21 cellular contexts compared by ENCODE assay signal in the genomic region with DNA sequence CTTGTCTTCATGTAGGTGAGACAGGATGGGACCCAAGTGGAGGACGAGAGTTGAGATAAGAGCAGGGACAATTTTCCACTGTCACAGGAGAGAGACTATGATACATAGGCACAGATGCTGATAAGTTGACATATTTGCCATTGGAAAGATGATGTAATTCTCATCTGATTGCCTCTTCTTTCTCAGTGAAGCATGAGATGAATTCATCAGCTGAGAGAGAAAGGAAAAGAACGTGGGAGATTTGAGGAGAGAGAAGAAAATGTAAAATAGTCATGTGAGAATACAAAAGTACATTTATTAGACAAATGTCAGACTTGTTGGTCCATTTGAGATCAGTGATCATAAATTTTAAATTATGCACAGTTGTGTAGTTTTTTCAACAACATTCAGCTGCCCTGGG.
DNase-seq lines count a peak whose midpoint lies in the region; ATAC-seq and TF ChIP-seq lines count a peak whose summit lies in the region.
"Had no signal": no experiment of that assay in that cellular context is flagged by ENCODE, and none has a peak within 500 bp of the region (broad histone marks: within the 10 kb centered on the region; RNA-seq: fewer than 3 reads in every experiment).

No MANE protein-coding gene starts in this region.

- CTCF ChIA-PET in HEK293 (lab: Yijun Ruan, JAX), result no interaction called here

- peak; percentile 69 for DNase-seq in NCI-H510A treated with DMSO at 0.1 percent for 48 hours (lab: John Stamatoyannopoulos, UW)
- DNase-seq in NCI-H510A (lab: John Stamatoyannopoulos, UW), result no peak
- DNase-seq in epithelial cell of proximal tubule (ENCODE audit: low read depth), result peak; percentile 53
- DNase-seq in activated CD4-positive, alpha-beta T cell treated with anti-CD3 and anti-CD28 coated beads, Interleukin-2, amount 50 U/mL, for 4 hours, result no peak
- no peak for DNase-seq in uterus
- DNase-seq: C1 segment of cervical spinal cord; Caco-2; CD4-positive, alpha-beta memory T cell; DMS 273 treated with DMSO at 0.1 percent for 48 hours; DND-41; NCI-H1105 treated with DMSO at 0.1 percent for 48 hours; NCI-H146; NCI-H1930; NCI-H2107; NCI-H446 treated with DMSO at 0.1 percent for 48 hours; PC-3 had no signal

- TF ChIP-seq POLR2A in uterus (IDR thresholded peaks at IDR 0.05), result no peak

- no peak for TF ChIP-seq CTCF in HEK293 (tag by site-specific recombination; IDR thresholded peaks at IDR 0.05)
- no peak for TF ChIP-seq CTCF in epithelial cell of proximal tubule (conservative IDR thresholded peaks at IDR 0.05; ENCODE audit: low read depth, low read length)
- TF ChIP-seq CTCF in uterus (IDR thresholded peaks at IDR 0.05), result no peak

- H3K9me3 ChIP-seq in HEK293 (ENCODE audit: control insufficient read depth, insufficient read depth, low read depth, low read length), result no peaks in the 10 kb centered on the region
- H3K9me3 ChIP-seq in neuron (ENCODE audit: low read length), result no peaks in the 10 kb centered on the region
- H3K9me3 ChIP-seq in uterus, result no peaks in the 10 kb centered on the region
- H3K9me3 ChIP-seq: Caco-2 had no signal

- no peak for ATAC-seq in HG03039 (IDR thresholded peaks at IDR 0.05; ENCODE audit: unreplicated experiment)
- ATAC-seq: HCT116, PC-3, SK-N-SH treated with all-trans-retinoic acid at 6 μM for 48 hours had no signal

- H3K27ac ChIP-seq in HEK293 (ENCODE audit: extremely low read depth, low read depth, low read length), result no peak overlapping the region
- H3K27ac ChIP-seq in uterus, result no peak overlapping the region

- no peaks in the 10 kb centered on the region for H3K27me3 ChIP-seq in neuron (ENCODE audit: insufficient read depth, low read length)
- no peaks in the 10 kb centered on the region for H3K27me3 ChIP-seq in uterus

- no peaks in the 10 kb centered on the region for H3K36me3 ChIP-seq in HEK293 (ENCODE audit: control insufficient read depth in 2 of 2, insufficient read depth in 1 of 2, low read length in 2 of 2)
- H3K36me3 ChIP-seq in neuron (ENCODE audit: insufficient read depth, low read length), result no peaks in the 10 kb centered on the region
- H3K36me3 ChIP-seq in uterus, result no peaks in the 10 kb centered on the region

- POLR2A ChIA-PET in HEK293 (lab: Yijun Ruan, JAX), result no interaction called here

- H3K4me3 ChIP-seq in HEK293 (ENCODE audit: low read depth, low read length) (no peak overlapping the region), epithelial cell of proximal tubule (ENCODE audit: low read depth, low read length) (no peak overlapping the region), neuron (ENCODE audit: low read length) (no peak overlapping the region), uterus (no peak overlapping the region)

- intact Hi-C loops in uterus (cut with DNase I; ENCODE audit: low total_unique reads), result no loop called here

- H3K4me1 ChIP-seq in HEK293 (ENCODE audit: control insufficient read depth, insufficient read depth, low read length) (peaks cover 7% of the 10 kb centered on the region), neuron (ENCODE audit: insufficient read depth, low read length) (no peaks in the 10 kb centered on the region), uterus (no peaks in the 10 kb centered on the region)
- H3K4me1 ChIP-seq: Caco-2 had no signal

- peak overlapping the region; percentile 17 for H2AFZ ChIP-seq in neuron (ENCODE audit: low read depth, low read length)

TF ChIP-seq in HEK293, 187 proteins besides CTCF, POLR2A, EP300 and RAD21:
- TF ChIP-seq SP3 (tag by site-specific recombination; IDR thresholded peaks at IDR 0.05) (0 out of 2 replicates have a peak, but pooled peaks have one; percentile 12), HOXA7 (CRISPR knock-in tag; IDR thresholded peaks at IDR 0.05; ENCODE audit: borderline replicate concordance) (no peak)

Comparison
In these comparisons a context has a peak if more than half of its experiments do, and no peak if none do; other contexts are left out.
1. DNase-seq: peak in NCI-H510A treated with DMSO at 0.1 percent for 48 hours (single experiment) and epithelial cell of proximal tubule (single experiment); none in NCI-H510A (single experiment), activated CD4-positive, alpha-beta T cell treated with anti-CD3 and anti-CD28 coated beads, Interleukin-2, amount 50 U/mL, for 4 hours (0 of 2) and uterus (0 of 2).